ENCODE assay signal across 16 cellular contexts in the genomic region with DNA sequence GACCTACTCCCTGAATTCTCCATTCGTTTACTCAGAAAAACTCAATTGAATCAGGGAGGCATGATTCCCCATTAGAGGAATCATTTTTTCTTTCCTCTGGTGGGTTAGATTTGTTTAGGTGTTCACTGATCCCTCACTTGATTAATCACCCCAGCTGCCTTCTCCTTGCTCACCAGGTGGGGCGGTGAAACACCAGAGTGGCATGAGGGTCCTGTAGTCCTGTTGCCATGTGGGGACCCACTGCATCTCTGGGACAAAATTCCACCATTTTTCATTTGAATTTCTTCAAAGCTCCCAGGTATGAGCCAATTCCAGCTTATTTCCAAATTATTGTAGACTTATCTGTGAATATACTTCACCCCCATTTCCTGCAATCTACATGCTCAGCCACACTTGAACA.
DNase-seq lines count a peak whose midpoint lies in the region; ATAC-seq and TF ChIP-seq lines count a peak whose summit lies in the region.
"Had no signal": no experiment of that assay in that cellular context is flagged by ENCODE, and none has a peak within 500 bp of the region (broad histone marks: within the 10 kb centered on the region; RNA-seq: fewer than 3 reads in every experiment).

No MANE protein-coding gene starts in this region.

- no peaks in the 10 kb centered on the region for H3K79me2 ChIP-seq in GM23338 (replicated peaks; ENCODE audit: insufficient read depth)
- no peaks in the 10 kb centered on the region for H3K79me2 ChIP-seq in Karpas-422 (ENCODE audit: low read length)
- no peaks in the 10 kb centered on the region for H3K79me2 ChIP-seq in neural progenitor cell (ENCODE audit: low read depth)

- H3K27ac Mint-ChIP-seq in GM23338, result no peak overlapping the region
- H3K27ac Mint-ChIP-seq in neural progenitor cell, result peak overlapping the region; percentile 8
- H3K27ac Mint-ChIP-seq: CD14-positive monocyte; CD8-positive, alpha-beta T cell; IgD-negative memory B cell had no signal

- H3K4me1 ChIP-seq in GM23338 (ENCODE audit: insufficient read depth), result no peaks in the 10 kb centered on the region
- peaks cover 19% of the 10 kb centered on the region for H3K4me1 ChIP-seq in Karpas-422 (ENCODE audit: low read length)
- no peaks in the 10 kb centered on the region for H3K4me1 ChIP-seq in esophagus muscularis mucosa
- H3K4me1 ChIP-seq in neural progenitor cell, result no peaks in the 10 kb centered on the region
- H3K4me1 ChIP-seq in sigmoid colon, result peaks cover 0 to 21% (median 6%) of the 10 kb centered on the region in 4 donors
- H3K4me1 ChIP-seq: A549, BE2C, Caco-2, HAP-1 had no signal

- TF ChIP-seq POLR2A in esophagus muscularis mucosa (IDR thresholded peaks at IDR 0.05; ENCODE audit: low read depth) (no peak), sigmoid colon (IDR thresholded peaks at IDR 0.05) (no peak)

- H3K4me3 Mint-ChIP-seq in GM23338 (no peak overlapping the region), neural progenitor cell (no peak overlapping the region)
- H3K4me3 Mint-ChIP-seq: CD14-positive monocyte; CD8-positive, alpha-beta T cell; IgD-negative memory B cell had no signal

- H3K9me3 Mint-ChIP-seq in GM23338 (no peaks in the 10 kb centered on the region; the same call in 2 of the 3 replicates), neural progenitor cell (no peaks in the 10 kb centered on the region)
- H3K9me3 Mint-ChIP-seq: CD8-positive, alpha-beta T cell had no signal

- H3K9me2 ChIP-seq in GM23338 (ENCODE audit: insufficient read depth) (0 out of 2 replicates have a peak, but pooled peaks cover 8% of the 10 kb centered on the region), Karpas-422 (replicated peaks; ENCODE audit: insufficient read depth, low read length) (no peaks in the 10 kb centered on the region)

- TF ChIP-seq EP300 in esophagus muscularis mucosa (IDR thresholded peaks at IDR 0.05) (no peak), sigmoid colon (IDR thresholded peaks at IDR 0.05) (no peak)

- H3K36me3 Mint-ChIP-seq in GM23338 (ENCODE audit: low read depth), result no peaks in the 10 kb centered on the region
- H3K36me3 Mint-ChIP-seq in neural progenitor cell, result no peaks in the 10 kb centered on the region
- H3K36me3 Mint-ChIP-seq: CD14-positive monocyte; CD8-positive, alpha-beta T cell; IgD-negative memory B cell had no signal

- peak; percentile 43 for ATAC-seq in GM23338
- ATAC-seq: A549; CD8-positive, alpha-beta T cell had no signal

- H3K9ac ChIP-seq in Karpas-422 (ENCODE audit: low read length) (no peak overlapping the region), neural progenitor cell (no peak overlapping the region)

- DNase-seq in GM23338 (ENCODE audit: low spot score) (peak; percentile 16), Karpas-422 (peak; percentile 67), esophagus muscularis mucosa (ENCODE audit: extremely low spot score) (peak; percentile 74), neural progenitor cell (ENCODE audit: low spot score) (no peak), sigmoid colon (no peak), NAMALWA (ENCODE audit: low spot score) (no peak), SHP77 (lab: John Stamatoyannopoulos, UW) (no peak)
- DNase-seq: BE2C; Caco-2; CD8-positive, alpha-beta T cell; DND-41; GF-D8 had no signal

- H4K20me1 ChIP-seq in GM23338 (replicated peaks; ENCODE audit: insufficient read depth), result no peaks in the 10 kb centered on the region
- no peaks in the 10 kb centered on the region for H4K20me1 ChIP-seq in Karpas-422 (ENCODE audit: insufficient read depth, low read depth, low read length)
- no peaks in the 10 kb centered on the region for H4K20me1 ChIP-seq in neural progenitor cell (ENCODE audit: low read depth)

- TF ChIP-seq CTCF in GM23338 (conservative IDR thresholded peaks at IDR 0.05; ENCODE audit: low read depth in 2 of 2) (peak; percentile 25 to 28; a peak in 3 of 4 replicates), esophagus muscularis mucosa (IDR thresholded peaks at IDR 0.05) (no peak), neural progenitor cell (IDR thresholded peaks at IDR 0.05) (peak; percentile 7), sigmoid colon (IDR thresholded peaks at IDR 0.05) (no peak)

- peak overlapping the region; percentile 38; the same call in 1 of the 2 replicates for H2AFZ ChIP-seq in GM23338
- no peak overlapping the region for H2AFZ ChIP-seq in Karpas-422 (ENCODE audit: low read length)
- peak overlapping the region; percentile 34 for H2AFZ ChIP-seq in neural progenitor cell (replicated peaks)

- peaks cover 10% of the 10 kb centered on the region; the same call in 2 of the 3 replicates for H3K4me1 Mint-ChIP-seq in GM23338
- H3K4me1 Mint-ChIP-seq in neural progenitor cell, result peaks cover 6% of the 10 kb centered on the region
- H3K4me1 Mint-ChIP-seq: CD14-positive monocyte, IgD-negative memory B cell had no signal

- WGBS in esophagus muscularis mucosa, result 92% methylated on average over 2 of the region's 2 CpGs
- WGBS in sigmoid colon, 2 donors, result 76 to 89% methylated on average over 2 of the region's 2 CpGs

- no peak overlapping the region for H3K4me3 ChIP-seq in GM23338
- no peak overlapping the region for H3K4me3 ChIP-seq in Karpas-422 (ENCODE audit: low read length)
- no peak overlapping the region for H3K4me3 ChIP-seq in esophagus muscularis mucosa
- no peak overlapping the region for H3K4me3 ChIP-seq in neural progenitor cell
- no peak overlapping the region for H3K4me3 ChIP-seq in sigmoid colon
- H3K4me3 ChIP-seq: A549, HAP-1 had no signal

- peaks cover 2% of the 10 kb centered on the region for H3K27me3 Mint-ChIP-seq in GM23338 (ENCODE audit: insufficient read depth, low read depth, poor library complexity)
- peaks cover 2% of the 10 kb centered on the region for H3K27me3 Mint-ChIP-seq in neural progenitor cell (ENCODE audit: insufficient read depth, low read depth)
- H3K27me3 Mint-ChIP-seq: IgD-negative memory B cell had no signal

- H3F3A ChIP-seq in GM23338 (replicated peaks; ENCODE audit: low read depth) (no peaks in the 10 kb centered on the region), neural progenitor cell (ENCODE audit: low read depth) (no peaks in the 10 kb centered on the region)

- no peak overlapping the region for H3K27ac ChIP-seq in GM23338 (ENCODE audit: low read depth)
- no peak overlapping the region for H3K27ac ChIP-seq in Karpas-422 (ENCODE audit: low read length)
- H3K27ac ChIP-seq in esophagus muscularis mucosa (replicated peaks in 1 of 4), result no peak overlapping the region
- no peak overlapping the region for H3K27ac ChIP-seq in neural progenitor cell
- H3K27ac ChIP-seq in sigmoid colon, result no peak overlapping the region
- H3K27ac ChIP-seq: A549 had no signal

- H3K27me3 ChIP-seq in GM23338 (ENCODE audit: insufficient read depth) (no peaks in the 10 kb centered on the region), Karpas-422 (ENCODE audit: low read length) (no peaks in the 10 kb centered on the region), esophagus muscularis mucosa (no peaks in the 10 kb centered on the region), neural progenitor cell (no peaks in the 10 kb centered on the region), sigmoid colon (no peaks in the 10 kb centered on the region)
- H3K27me3 ChIP-seq: BE2C had no signal

- H3K4me2 ChIP-seq in GM23338 (no peak overlapping the region), Karpas-422 (ENCODE audit: low read depth, low read length, poor library complexity, severe bottlenecking) (peak overlapping the region; percentile 5), neural progenitor cell (no peak overlapping the region)
- H3K4me2 ChIP-seq: A549 had no signal

- H3K36me3 ChIP-seq in GM23338 (ENCODE audit: insufficient read depth) (no peaks in the 10 kb centered on the region), Karpas-422 (ENCODE audit: insufficient read depth, low read length) (no peaks in the 10 kb centered on the region), esophagus muscularis mucosa (no peaks in the 10 kb centered on the region), neural progenitor cell (no peaks in the 10 kb centered on the region), sigmoid colon (no peaks in the 10 kb centered on the region)
- H3K36me3 ChIP-seq: BE2C, HAP-1 had no signal

- intact Hi-C loops in esophagus muscularis mucosa (cut with DNase I) (no loop called here), sigmoid colon (cut with DNase I) (no loop called here)

- H3K9me3 ChIP-seq in Karpas-422 (ENCODE audit: low read length), result no peaks in the 10 kb centered on the region
- H3K9me3 ChIP-seq in esophagus muscularis mucosa, result no peaks in the 10 kb centered on the region
- H3K9me3 ChIP-seq in neural progenitor cell (ENCODE audit: low read depth), result no peaks in the 10 kb centered on the region
- H3K9me3 ChIP-seq in sigmoid colon, result no peaks in the 10 kb centered on the region
- H3K9me3 ChIP-seq: A549, BE2C, Caco-2, HAP-1 had no signal

TF ChIP-seq in GM23338, 12 proteins besides CTCF, POLR2A, EP300 and RAD21 (continues in another document):
- no peak for TF ChIP-seq NANOG (IDR thresholded peaks at IDR 0.05; ENCODE audit: borderline replicate concordance)
- no peak for TF ChIP-seq POLR2AphosphoS5 (IDR thresholded peaks at IDR 0.05; ENCODE audit: low read depth)
- no peak for TF ChIP-seq EZH2phosphoT487 (IDR thresholded peaks at IDR 0.05; ENCODE audit: unreplicated experiment)
- TF ChIP-seq, protein P1, sequence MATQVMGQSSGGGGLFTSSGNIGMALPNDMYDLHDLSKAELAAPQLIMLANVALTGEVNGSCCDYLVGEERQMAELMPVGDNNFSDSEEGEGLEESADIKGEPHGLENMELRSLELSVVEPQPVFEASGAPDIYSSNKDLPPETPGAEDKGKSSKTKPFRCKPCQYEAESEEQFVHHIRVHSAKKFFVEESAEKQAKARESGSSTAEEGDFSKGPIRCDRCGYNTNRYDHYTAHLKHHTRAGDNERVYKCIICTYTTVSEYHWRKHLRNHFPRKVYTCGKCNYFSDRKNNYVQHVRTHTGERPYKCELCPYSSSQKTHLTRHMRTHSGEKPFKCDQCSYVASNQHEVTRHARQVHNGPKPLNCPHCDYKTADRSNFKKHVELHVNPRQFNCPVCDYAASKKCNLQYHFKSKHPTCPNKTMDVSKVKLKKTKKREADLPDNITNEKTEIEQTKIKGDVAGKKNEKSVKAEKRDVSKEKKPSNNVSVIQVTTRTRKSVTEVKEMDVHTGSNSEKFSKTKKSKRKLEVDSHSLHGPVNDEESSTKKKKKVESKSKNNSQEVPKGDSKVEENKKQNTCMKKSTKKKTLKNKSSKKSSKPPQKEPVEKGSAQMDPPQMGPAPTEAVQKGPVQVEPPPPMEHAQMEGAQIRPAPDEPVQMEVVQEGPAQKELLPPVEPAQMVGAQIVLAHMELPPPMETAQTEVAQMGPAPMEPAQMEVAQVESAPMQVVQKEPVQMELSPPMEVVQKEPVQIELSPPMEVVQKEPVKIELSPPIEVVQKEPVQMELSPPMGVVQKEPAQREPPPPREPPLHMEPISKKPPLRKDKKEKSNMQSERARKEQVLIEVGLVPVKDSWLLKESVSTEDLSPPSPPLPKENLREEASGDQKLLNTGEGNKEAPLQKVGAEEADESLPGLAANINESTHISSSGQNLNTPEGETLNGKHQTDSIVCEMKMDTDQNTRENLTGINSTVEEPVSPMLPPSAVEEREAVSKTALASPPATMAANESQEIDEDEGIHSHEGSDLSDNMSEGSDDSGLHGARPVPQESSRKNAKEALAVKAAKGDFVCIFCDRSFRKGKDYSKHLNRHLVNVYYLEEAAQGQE (IDR thresholded peaks at IDR 0.05; ENCODE audit: unreplicated experiment), result no peak
- TF ChIP-seq CREB1 (CRISPR knock-in tag; IDR thresholded peaks at IDR 0.05; ENCODE audit: low read depth), result no peak

Comparison
In these comparisons a context has a peak if more than half of its experiments do, and no peak if none do; other contexts are left out.
1. DNase-seq: peak in GM23338 (single experiment), Karpas-422 (single experiment) and esophagus muscularis mucosa (single experiment); none in neural progenitor cell (single experiment), sigmoid colon (single experiment), NAMALWA (single experiment) and SHP77 (0 of 2).
2. CTCF ChIP-seq: peak in GM23338 (2 of 2) and neural progenitor cell (single experiment); none in esophagus muscularis mucosa (0 of 3) and sigmoid colon (0 of 4).